In genomic region chr3:97265237-97266005, GRCh38 we compare ENCODE assay signal across 1 cellular context.
TF ChIP-seq lines count a peak whose summit lies in the region.

No MANE protein-coding gene starts in this region.

TF ChIP-seq in HepG2, 621 proteins besides CTCF, POLR2A, EP300 and RAD21 (continued from another document):
- TF ChIP-seq ZBTB40 (IDR thresholded peaks at IDR 0.05): no peak
- TF ChIP-seq ZBTB40 (CRISPR knock-in tag; IDR thresholded peaks at IDR 0.05): peak; percentile 76; the same call in 1 of the 2 replicates
- TF ChIP-seq SIX4 (CRISPR knock-in tag; IDR thresholded peaks at IDR 0.05): no peak
